7 cellular contexts compared by ENCODE assay signal in genomic region chr3:169764453-169765280, GRCh38. TPM values are rescaled to one million over a fixed set of nuclear protein-coding genes. Genes with fewer than 3 reads are reported as not detected.
DNase-seq lines count a peak whose midpoint lies in the region; ATAC-seq and TF ChIP-seq lines count a peak whose summit lies in the region.

Gene TERC (minus strand): TSS chr3:169765060.

- TF ChIP-seq EP300 in sigmoid colon (IDR thresholded peaks at IDR 0.05): peak in 1 of 4 donors; percentile 11

- peak; percentile 96 to 97 for DNase-seq in NCI-H2081 (lab: John Stamatoyannopoulos, UW)
- peak; percentile 76 for DNase-seq in UCSD-AML1 (lab: John Stamatoyannopoulos, UW; ENCODE audit: unreplicated experiment)
- DNase-seq in iPS DF 4.7 (ENCODE audit: extremely low read depth, low spot score): peak; percentile 36
- DNase-seq in sigmoid colon: peak; percentile 98

- peaks cover 10% of the 10 kb centered on the region for H3K4me1 Mint-ChIP-seq in brain

- peak within 1 kb of the TSS; percentile 78 to 89 (median 84) for H3K4me3 Mint-ChIP-seq in brain

- WGBS in sigmoid colon, 2 donors: 0% methylated on average over 77 of the region's 77 CpGs

- H3K27me3 ChIP-seq in sigmoid colon: no peaks in the 10 kb centered on the region

- intact Hi-C loops in sigmoid colon (cut with DNase I): loop anchor here (2.0 to 10.0 kb wide), 3 partner anchors 102 to 620 kb away; partner anchors contain the start of genes MECOM and SEC62

- peaks cover 0 to 2% (median 0%) of the 10 kb centered on the region in 4 donors for H3K9me3 ChIP-seq in sigmoid colon

- peaks cover 12 to 18% (median 14%) of the 10 kb centered on the region in 5 experiments for H3K9me3 Mint-ChIP-seq in brain

- peaks cover 11% of the 10 kb centered on the region for H3K36me3 Mint-ChIP-seq in brain

- TF ChIP-seq POLR2A in sigmoid colon (IDR thresholded peaks at IDR 0.05): peak; percentile 99

- peak within 1 kb of the TSS; percentile 69 to 74 (median 72) for H3K4me3 ChIP-seq in sigmoid colon

- TF ChIP-seq CTCF in brain (conservative IDR thresholded peaks at IDR 0.05) (no peak), sigmoid colon (IDR thresholded peaks at IDR 0.05) (no peak)

- peak within 1 kb of the TSS; percentile 93 to 95 (median 94) for H3K27ac ChIP-seq in sigmoid colon

- H3K4me1 ChIP-seq in sigmoid colon: peaks cover 0 to 14% (median 4%) of the 10 kb centered on the region in 4 donors

- H3K27me3 Mint-ChIP-seq in brain: peaks cover 15% of the 10 kb centered on the region

- H3K27ac Mint-ChIP-seq in brain: peak within 1 kb of the TSS; percentile 48 to 95 (median 82)

- peak; percentile 53 for ATAC-seq in GM18508 (IDR thresholded peaks at IDR 0.05; ENCODE audit: insufficient read depth, unreplicated experiment)
- ATAC-seq in HG02943 (IDR thresholded peaks at IDR 0.05; ENCODE audit: low read depth, unreplicated experiment): peak; percentile 69

- no peaks in the 10 kb centered on the region for H3K36me3 ChIP-seq in sigmoid colon

RNA-seq across cellular contexts. Expression of gene TERC, which starts in this region (rescaled TPM):
- polyA plus RNA-seq in brain (ENCODE audit: insufficient read depth, low read depth, low replicate concordance): not detected
- total RNA-seq in sigmoid colon: 100 to 1,000 TPM in 3 of 4 donors, 10 to 100 TPM in 1; 65.3 to 220 (median 125) TPM
- polyA plus RNA-seq in sigmoid colon: under 1 TPM in 1 of 3 donors, not detected in 2; 0.44 TPM

Comparison
In these comparisons a context has a peak if more than half of its experiments do, and no peak if none do; other contexts are left out.
1. Peak in every context shown above with its lines: DNase-seq, ATAC-seq, H3K4me3 ChIP-seq and H3K27ac ChIP-seq.
2. DNase-seq: peak in every context shown above with its lines; median percentile 98 in sigmoid colon; 96 in NCI-H2081; 76 in UCSD-AML1; 36 in iPS DF 4.7.